Comparison of ENCODE assay signal across 38 cellular contexts in genomic region chr15:72688697-72689096, GRCh38. TPM values are rescaled to one million over a fixed set of nuclear protein-coding genes. Genes with fewer than 3 reads are reported as not detected.
"Had no signal": no experiment of that assay in that cellular context is flagged by ENCODE, and none has a peak within 500 bp of the region (broad histone marks: within the 10 kb centered on the region; RNA-seq: fewer than 3 reads in every experiment).

No MANE protein-coding gene starts in this region.

- ATAC-seq: activated CD4-positive, alpha-beta T cell treated with anti-CD3 and anti-CD28 coated beads for 36 hours; activated CD8-positive, alpha-beta T cell treated with anti-CD3 and anti-CD28 coated beads, Interleukin-2, amount 10 ng/mL, durations not matched to agents 7 days and 5 days; body of pancreas; Right ventricle myocardium inferior; SK-N-SH treated with all-trans-retinoic acid at 6 μM for 48 hours had no signal

- H3K9me3 Mint-ChIP-seq: activated CD4-positive, alpha-beta T cell treated with anti-CD3 and anti-CD28 coated beads, Interleukin-2, amount 10 ng/mL, durations not matched to agents 7 days and 5 days; activated naive CD4-positive, alpha-beta T cell treated with anti-CD3 and anti-CD28 coated beads, Interleukin-2, amount 50 U/mL, for 24 hours; activated T-cell treated with anti-CD3 and anti-CD28 coated beads, Interleukin-2, amount 50 U/mL, for 24 hours; activated T-helper 2 cell treated with anti-CD3 and anti-CD28 coated beads, Interferon-gamma antibody, Interleukin-2, Interleukin-4, amounts not matched to agents 10 μg/mL and 5 μg/mL and 100 μg/mL, durations not matched to agents 14 hours and 24 hours and 36 hours; IgD-negative memory B cell had no signal

- H3K36me3 ChIP-seq: adrenal gland had no signal

- H3K9me3 ChIP-seq: adrenal gland, body of pancreas had no signal

- DNase-seq: activated CD4-positive, alpha-beta T cell treated with anti-CD3 and anti-CD28 coated beads for 36 hours; activated CD4-positive, alpha-beta T cell treated with anti-CD3 and anti-CD28 coated beads, Interleukin-2, amount 10 ng/mL, durations not matched to agents 7 days and 5 days; activated CD4-positive, alpha-beta T cell treated with anti-CD3 and anti-CD28 coated beads, Interleukin-2, amount 50 U/mL, for 48 hours; activated CD8-positive, alpha-beta T cell treated with anti-CD3 and anti-CD28 coated beads, Interleukin-2, amount 10 ng/mL, durations not matched to agents 7 days and 5 days; activated gamma-delta T cell; activated naive CD4-positive, alpha-beta T cell treated with Interleukin-2 at 50 U/mL for 16 hours; activated T-cell treated with anti-CD3 and anti-CD28 coated beads, Interleukin-2, amount 50 U/mL, for 24 hours; adrenal gland; body of pancreas; caudate nucleus; KG1; MM.1S; MV-4-11; NCI-H1092; NCI-H1436 treated with DMSO at 0.1 percent for 48 hours; NCI-H1694 treated with DMSO at 0.1 percent for 48 hours; NCI-H2029; NCI-H345; NCI-H524 treated with DMSO at 0.1 percent for 48 hours; NCI-H748 treated with DMSO at 0.1 percent for 48 hours; NK-92 treated with Interleukin-12 subunit alpha and Interleukin-12 subunit beta, amount 100 ng/mL, for 24 hours; PC-9; SIG-M5; T-helper 1 cell; T-helper 2 cell; T-helper 9 cell had no signal

- H3K27ac ChIP-seq: adrenal gland, body of pancreas, PC-9, RWPE1, VCaP had no signal

- H3K36me3 Mint-ChIP-seq: activated naive CD4-positive, alpha-beta T cell treated with anti-CD3 and anti-CD28 coated beads, Interleukin-2, amount 50 U/mL, for 24 hours; IgD-negative memory B cell had no signal

- H3K27me3 ChIP-seq: adrenal gland, body of pancreas had no signal

- H3K27ac Mint-ChIP-seq: activated CD4-positive, alpha-beta T cell treated with anti-CD3 and anti-CD28 coated beads for 36 hours; activated CD4-positive, alpha-beta T cell treated with anti-CD3 and anti-CD28 coated beads, Interleukin-2, amount 10 ng/mL, durations not matched to agents 7 days and 5 days; activated CD8-positive, alpha-beta T cell treated with anti-CD3 and anti-CD28 coated beads, Interleukin-2, amount 10 ng/mL, durations not matched to agents 7 days and 5 days; activated naive CD4-positive, alpha-beta T cell treated with anti-CD3 and anti-CD28 coated beads, Interleukin-2, amount 50 U/mL, for 24 hours; activated T-cell treated with anti-CD3 and anti-CD28 coated beads, Interleukin-2, amount 50 U/mL, for 24 hours; activated T-helper 2 cell treated with anti-CD3 and anti-CD28 coated beads, Interferon-gamma antibody, Interleukin-2, Interleukin-4, amounts not matched to agents 10 μg/mL and 5 μg/mL and 100 μg/mL, durations not matched to agents 14 hours and 24 hours and 36 hours had no signal

- H3K27me3 Mint-ChIP-seq: activated CD4-positive, alpha-beta T cell treated with anti-CD3 and anti-CD28 coated beads for 36 hours; activated CD4-positive, alpha-beta T cell treated with anti-CD3 and anti-CD28 coated beads, Interleukin-2, amount 10 ng/mL, durations not matched to agents 7 days and 5 days; activated naive CD4-positive, alpha-beta T cell treated with anti-CD3 and anti-CD28 coated beads, Interleukin-2, amount 50 U/mL, for 24 hours; activated T-cell treated with anti-CD3 and anti-CD28 coated beads, Interleukin-2, amount 50 U/mL, for 24 hours; IgD-negative memory B cell had no signal

- H3K4me3 Mint-ChIP-seq: activated CD4-positive, alpha-beta T cell treated with anti-CD3 and anti-CD28 coated beads for 36 hours; activated CD8-positive, alpha-beta T cell treated with anti-CD3 and anti-CD28 coated beads, Interleukin-2, amount 10 ng/mL, durations not matched to agents 7 days and 5 days; activated T-cell treated with anti-CD3 and anti-CD28 coated beads, Interleukin-2, amount 50 U/mL, for 24 hours had no signal

- H3K4me3 ChIP-seq: adrenal gland, body of pancreas, PC-9 had no signal

RNA-seq across cellular contexts. Expression of gene HIGD2B, which starts 2.7 kb away (rescaled TPM):
- total RNA-seq: activated CD4-positive, alpha-beta T cell treated with anti-CD3 and anti-CD28 coated beads for 36 hours; activated CD4-positive, alpha-beta T cell treated with anti-CD3 and anti-CD28 coated beads, Interleukin-2, amount 10 ng/mL, durations not matched to agents 7 days and 5 days; adrenal gland; astrocyte; body of pancreas; bronchial epithelial cell; LHCN-M2; NCI-H460; PC-9; Right ventricle myocardium inferior had no signal
- polyA plus RNA-seq: IgD-negative memory B cell had no signal

RNA-seq across cellular contexts. Expression of gene GOLGA6B, which starts 34.2 kb away (rescaled TPM):
- total RNA-seq: activated CD4-positive, alpha-beta T cell treated with anti-CD3 and anti-CD28 coated beads for 36 hours; activated CD4-positive, alpha-beta T cell treated with anti-CD3 and anti-CD28 coated beads, Interleukin-2, amount 10 ng/mL, durations not matched to agents 7 days and 5 days; activated CD8-positive, alpha-beta T cell treated with anti-CD3 and anti-CD28 coated beads, Interleukin-2, amount 10 ng/mL, durations not matched to agents 7 days and 5 days; activated T-helper 2 cell treated with anti-CD3 and anti-CD28 coated beads, Interferon-gamma antibody, Interleukin-2, Interleukin-4, amounts not matched to agents 10 μg/mL and 5 μg/mL and 100 μg/mL, durations not matched to agents 14 hours and 24 hours and 36 hours; astrocyte; body of pancreas; bronchial epithelial cell; LHCN-M2; NCI-H460; Right ventricle myocardium inferior; SK-MEL-5 had no signal
- polyA plus RNA-seq: adrenal gland, IgD-negative memory B cell had no signal
